8 cellular contexts compared by ENCODE assay signal in the genomic region with DNA sequence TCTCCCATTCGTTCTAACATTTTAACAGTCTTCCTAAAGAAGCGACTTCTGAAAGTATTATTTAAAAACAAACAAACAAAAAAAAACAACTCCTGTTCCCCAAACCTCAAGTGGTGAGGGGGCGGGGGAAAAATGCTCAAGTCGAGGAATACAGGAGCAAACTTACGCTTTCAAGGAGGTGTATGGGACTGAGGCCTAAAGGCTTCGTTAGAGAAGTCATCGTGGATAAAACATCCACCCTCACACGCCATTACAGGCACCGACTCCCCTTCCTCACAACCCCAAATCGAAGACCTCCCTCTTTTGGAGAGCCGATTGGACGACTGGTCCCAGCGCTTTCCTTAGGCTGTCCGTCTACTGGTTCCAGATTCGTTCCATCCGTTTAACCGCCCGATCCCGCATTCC. TPM values are rescaled to one million over a fixed set of nuclear protein-coding genes. Genes with fewer than 3 reads are reported as not detected.
A peak's percentile ranks its signal among the peaks of the same experiment; 100 is the strongest.
DNase-seq lines count a peak whose midpoint lies in the region; ATAC-seq and TF ChIP-seq lines count a peak whose summit lies in the region.

No MANE protein-coding gene starts in this region.

- H3K9me3 ChIP-seq in right atrium auricular region (no peaks in the 10 kb centered on the region), mononuclear cell (ENCODE audit: low read depth, low read length) (no peaks in the 10 kb centered on the region)

- DNase-seq in right atrium auricular region (ENCODE audit: low spot score) = no peak
- DNase-seq in Right ventricle myocardium inferior (ENCODE audit: missing footprints) = no peak
- no peak for DNase-seq in cardiac fibroblast (ENCODE audit: low read depth in 2 of 2)
- no peak for DNase-seq in mucosa of gallbladder (ENCODE audit: low spot score)
- DNase-seq in DMS53 treated with DMSO at 0.1 percent for 48 hours (lab: John Stamatoyannopoulos, UW; ENCODE audit: unreplicated experiment) = no peak
- DNase-seq in SHP77 treated with DMSO at 0.1 percent for 48 hours (lab: John Stamatoyannopoulos, UW) = no peak
- DNase-seq in erythroblast (lab: John Stamatoyannopoulos, UW) = no peak

- no peak for ATAC-seq in Right ventricle myocardium inferior

- TF ChIP-seq CTCF in right atrium auricular region (IDR thresholded peaks at IDR 0.05) (no peak), cardiac fibroblast (IDR thresholded peaks at IDR 0.05; ENCODE audit: low read depth, low read length) (no peak)

- H3K4me1 ChIP-seq in right atrium auricular region = peaks cover 3 to 56% of the 10 kb centered on the region in 2 donors
- H3K4me1 ChIP-seq in mononuclear cell (ENCODE audit: insufficient read depth, low read length) = peaks cover 58% of the 10 kb centered on the region

- H3K4me3 ChIP-seq in right atrium auricular region (peak overlapping the region; percentile 60 to 75), cardiac fibroblast (replicated peaks in 1 of 2; ENCODE audit: low read depth in 2 of 2, low read length in 2 of 2) (peak overlapping the region; percentile 64 to 75), mononuclear cell (ENCODE audit: low read length) (peak overlapping the region; percentile 75)

- peaks cover 31% of the 10 kb centered on the region for H3K36me3 ChIP-seq in right atrium auricular region

- H3K27me3 ChIP-seq in right atrium auricular region (no peaks in the 10 kb centered on the region), mononuclear cell (ENCODE audit: insufficient read depth, low read length) (no peaks in the 10 kb centered on the region)

- intact Hi-C loops in Right ventricle myocardium inferior (cut with DNase I) = loop anchor here (2.0 to 5.0 kb wide), 2 partner anchors 20 to 62 kb away; no protein-coding TSS in a partner anchor

- H3K27ac ChIP-seq in right atrium auricular region = peak overlapping the region; percentile 96

- no peak for TF ChIP-seq POLR2A in erythroblast (IDR thresholded peaks at IDR 0.05; ENCODE audit: low read length)

RNA-seq across cellular contexts. Expression of a gene that starts 0.7 kb away (rescaled TPM):
- total RNA-seq in right atrium auricular region = 10 to 100 TPM; 33.0 to 33.9 TPM
- total RNA-seq in Right ventricle myocardium inferior = 43.0 TPM
- total RNA-seq in mononuclear cell = 16.0 TPM
- total RNA-seq in mucosa of gallbladder = 62.0 TPM

RNA-seq across cellular contexts. Expression of a gene that starts 1.3 kb away (rescaled TPM):
- 100 to 1,000 TPM; 237 to 404 TPM for total RNA-seq in right atrium auricular region
- total RNA-seq in Right ventricle myocardium inferior = 371 TPM
- 766 TPM for total RNA-seq in mononuclear cell
- 686 TPM for total RNA-seq in mucosa of gallbladder

RNA-seq across cellular contexts. Expression of a gene that starts 21.6 kb away (rescaled TPM):
- total RNA-seq in right atrium auricular region (1 to 10 TPM; 1.1 to 2.9 TPM), Right ventricle myocardium inferior (1.1 TPM), mononuclear cell (9.4 TPM), mucosa of gallbladder (0.58 TPM)

RNA-seq across cellular contexts. Expression of a gene that starts 45.7 kb away (rescaled TPM):
- total RNA-seq in right atrium auricular region (100 to 1,000 TPM in 1 of 2 donors, 10 to 100 TPM in 1; 79.2 to 154 TPM), Right ventricle myocardium inferior (130 TPM), mononuclear cell (34.1 TPM), mucosa of gallbladder (138 TPM)
